ENCODE assay signal across 8 cellular contexts in genomic region chr1:201493757-201494617, GRCh38. TPM values are rescaled to one million over a fixed set of nuclear protein-coding genes. Genes with fewer than 3 reads are reported as not detected.
DNase-seq lines count a peak whose midpoint lies in the region; ATAC-seq and TF ChIP-seq lines count a peak whose summit lies in the region.

No MANE protein-coding gene starts in this region.

- H3K9me3 ChIP-seq in cardiac muscle cell (ENCODE audit: low read depth) = no peaks in the 10 kb centered on the region

- no peaks in the 10 kb centered on the region for H3K36me3 ChIP-seq in cardiac muscle cell

- no peak overlapping the region for H3K4me3 Mint-ChIP-seq in activated naive CD8-positive, alpha-beta T cell treated with anti-CD3 and anti-CD28 coated beads, Interleukin-2, amount 10 ng/mL, durations not matched to agents 7 days and 5 days
- no peak overlapping the region for H3K4me3 Mint-ChIP-seq in activated naive CD8-positive, alpha-beta T cell treated with anti-CD3 and anti-CD28 coated beads, Interleukin-2, amount 50 U/mL, for 24 hours
- H3K4me3 Mint-ChIP-seq in osteocyte (ENCODE audit: unreplicated experiment) = no peak overlapping the region

- H3K4me3 ChIP-seq in cardiac muscle cell = no peak overlapping the region

- H3K4me1 ChIP-seq in cardiac muscle cell (ENCODE audit: low read depth) = peaks cover 73% of the 10 kb centered on the region

- no peaks in the 10 kb centered on the region for H3K27me3 Mint-ChIP-seq in activated naive CD8-positive, alpha-beta T cell treated with anti-CD3 and anti-CD28 coated beads, Interleukin-2, amount 10 ng/mL, durations not matched to agents 7 days and 5 days
- no peaks in the 10 kb centered on the region for H3K27me3 Mint-ChIP-seq in activated naive CD8-positive, alpha-beta T cell treated with anti-CD3 and anti-CD28 coated beads, Interleukin-2, amount 50 U/mL, for 24 hours
- H3K27me3 Mint-ChIP-seq in osteocyte (ENCODE audit: unreplicated experiment) = no peaks in the 10 kb centered on the region

- peaks cover 1% of the 10 kb centered on the region for H3K9me3 Mint-ChIP-seq in activated naive CD8-positive, alpha-beta T cell treated with anti-CD3 and anti-CD28 coated beads, Interleukin-2, amount 10 ng/mL, durations not matched to agents 7 days and 5 days
- H3K9me3 Mint-ChIP-seq in activated naive CD8-positive, alpha-beta T cell treated with anti-CD3 and anti-CD28 coated beads, Interleukin-2, amount 50 U/mL, for 24 hours = no peaks in the 10 kb centered on the region
- no peaks in the 10 kb centered on the region for H3K9me3 Mint-ChIP-seq in osteocyte (ENCODE audit: unreplicated experiment)

- H3K36me3 Mint-ChIP-seq in activated naive CD8-positive, alpha-beta T cell treated with anti-CD3 and anti-CD28 coated beads, Interleukin-2, amount 10 ng/mL, durations not matched to agents 7 days and 5 days = peaks cover 23% of the 10 kb centered on the region
- H3K36me3 Mint-ChIP-seq in activated naive CD8-positive, alpha-beta T cell treated with anti-CD3 and anti-CD28 coated beads, Interleukin-2, amount 50 U/mL, for 24 hours (ENCODE audit: low read depth) = peaks cover 32% of the 10 kb centered on the region
- no peaks in the 10 kb centered on the region for H3K36me3 Mint-ChIP-seq in osteocyte (ENCODE audit: unreplicated experiment)

- no peak for TF ChIP-seq CTCF in cardiac muscle cell (IDR thresholded peaks at IDR 0.05; ENCODE audit: low read depth, low read length)
- no peak for TF ChIP-seq CTCF in osteocyte (IDR thresholded peaks at IDR 0.05)

- H3K27ac ChIP-seq in cardiac muscle cell = peak overlapping the region; percentile 97

- POLR2A ChIA-PET in activated naive CD8-positive, alpha-beta T cell treated with anti-CD3 and anti-CD28 coated beads, Interleukin-2, amount 10 ng/mL, durations not matched to agents 7 days and 5 days (lab: Charles Lee) = no interaction called here

- peak overlapping the region; percentile 2 for H3K27ac Mint-ChIP-seq in activated naive CD8-positive, alpha-beta T cell treated with anti-CD3 and anti-CD28 coated beads, Interleukin-2, amount 10 ng/mL, durations not matched to agents 7 days and 5 days
- H3K27ac Mint-ChIP-seq in activated naive CD8-positive, alpha-beta T cell treated with anti-CD3 and anti-CD28 coated beads, Interleukin-2, amount 50 U/mL, for 24 hours = no peak overlapping the region
- H3K27ac Mint-ChIP-seq in osteocyte (ENCODE audit: unreplicated experiment) = peak overlapping the region; percentile 60

- H3K27me3 ChIP-seq in cardiac muscle cell = no peaks in the 10 kb centered on the region

- no peak for ATAC-seq in activated naive CD8-positive, alpha-beta T cell treated with anti-CD3 and anti-CD28 coated beads, Interleukin-2, amount 10 ng/mL, durations not matched to agents 7 days and 5 days (ENCODE audit: low read depth)
- ATAC-seq in activated naive CD8-positive, alpha-beta T cell treated with anti-CD3 and anti-CD28 coated beads, Interleukin-2, amount 50 U/mL, for 24 hours = no peak
- ATAC-seq in HG03039 (IDR thresholded peaks at IDR 0.05; ENCODE audit: unreplicated experiment) = no peak

- no peak for DNase-seq in activated naive CD8-positive, alpha-beta T cell treated with anti-CD3 and anti-CD28 coated beads, Interleukin-2, amount 10 ng/mL, durations not matched to agents 7 days and 5 days
- DNase-seq in activated naive CD8-positive, alpha-beta T cell treated with anti-CD3 and anti-CD28 coated beads, Interleukin-2, amount 50 U/mL, for 24 hours = no peak
- DNase-seq in cardiac muscle cell (ENCODE audit: low read depth in 1 of 2, low spot score in 1 of 2) (peak; percentile 75 to 89), osteocyte (ENCODE audit: extremely low spot score, unreplicated experiment) (no peak), anterior cingulate cortex (lab: John Stamatoyannopoulos, UW) (no peak), NCI-H2227 (lab: John Stamatoyannopoulos, UW; ENCODE audit: unreplicated experiment) (no peak), GM03348 (ENCODE audit: low spot score) (no peak)

- H3K4me1 Mint-ChIP-seq in activated naive CD8-positive, alpha-beta T cell treated with anti-CD3 and anti-CD28 coated beads, Interleukin-2, amount 10 ng/mL, durations not matched to agents 7 days and 5 days = peaks cover 7% of the 10 kb centered on the region
- no peaks in the 10 kb centered on the region for H3K4me1 Mint-ChIP-seq in activated naive CD8-positive, alpha-beta T cell treated with anti-CD3 and anti-CD28 coated beads, Interleukin-2, amount 50 U/mL, for 24 hours
- peaks cover 60% of the 10 kb centered on the region for H3K4me1 Mint-ChIP-seq in osteocyte (ENCODE audit: unreplicated experiment)

RNA-seq across cellular contexts. Expression of gene CSRP1, which starts 12.9 kb away (rescaled TPM):
- 10 to 100 TPM; 61.2 to 66.0 TPM for total RNA-seq in activated naive CD8-positive, alpha-beta T cell treated with anti-CD3 and anti-CD28 coated beads, Interleukin-2, amount 10 ng/mL, durations not matched to agents 7 days and 5 days
- total RNA-seq in cardiac muscle cell (135 and 174 TPM in 2 replicates), osteocyte (0.56 and 1.6 TPM in 2 replicates)
- 76.4 and 78.9 TPM in 2 replicates for polyA plus RNA-seq in cardiac muscle cell

RNA-seq across cellular contexts. Expression of gene PHLDA3, which starts 25.0 kb away (rescaled TPM):
- total RNA-seq in activated naive CD8-positive, alpha-beta T cell treated with anti-CD3 and anti-CD28 coated beads, Interleukin-2, amount 10 ng/mL, durations not matched to agents 7 days and 5 days = 10 to 100 TPM; 11.3 to 13.2 TPM
- total RNA-seq in cardiac muscle cell = 54.4 and 61.5 TPM in 2 replicates
- 57.3 and 69.1 TPM in 2 replicates for polyA plus RNA-seq in cardiac muscle cell
- 50.6 and 55.5 TPM in 2 replicates for total RNA-seq in osteocyte

RNA-seq across cellular contexts. Expression of gene NAV1, which starts 44.9 kb away (rescaled TPM):
- total RNA-seq in activated naive CD8-positive, alpha-beta T cell treated with anti-CD3 and anti-CD28 coated beads, Interleukin-2, amount 10 ng/mL, durations not matched to agents 7 days and 5 days = 1 to 10 TPM; 2.5 to 3.2 TPM
- total RNA-seq in cardiac muscle cell (113 and 151 TPM in 2 replicates), osteocyte (286 and 288 TPM in 2 replicates)
- 99.0 and 127 TPM in 2 replicates for polyA plus RNA-seq in cardiac muscle cell

Comparison
In these comparisons a context has a peak if more than half of its experiments do, and no peak if none do; other contexts are left out.
1. DNase-seq: peak in cardiac muscle cell (2 of 2); none in activated naive CD8-positive, alpha-beta T cell treated with anti-CD3 and anti-CD28 coated beads, Interleukin-2, amount 10 ng/mL, durations not matched to agents 7 days and 5 days (single experiment), activated naive CD8-positive, alpha-beta T cell treated with anti-CD3 and anti-CD28 coated beads, Interleukin-2, amount 50 U/mL, for 24 hours (single experiment), osteocyte (single experiment), anterior cingulate cortex (0 of 58), NCI-H2227 (single experiment) and GM03348 (single experiment).
2. RNA of gene CSRP1, which starts 12.9 kb away (total RNA-seq): 135 to 174 TPM in cardiac muscle cell and 61.2 to 66.0 TPM in activated naive CD8-positive, alpha-beta T cell treated with anti-CD3 and anti-CD28 coated beads, Interleukin-2, amount 10 ng/mL, durations not matched to agents 7 days and 5 days; 0.56 to 1.6 TPM in osteocyte; every median in the first group is over 10 times any median in the second.
3. RNA of gene NAV1, which starts 44.9 kb away (total RNA-seq): 286 to 288 TPM in osteocyte and 113 to 151 TPM in cardiac muscle cell; 2.5 to 3.2 TPM in activated naive CD8-positive, alpha-beta T cell treated with anti-CD3 and anti-CD28 coated beads, Interleukin-2, amount 10 ng/mL, durations not matched to agents 7 days and 5 days; every median in the first group is over 10 times any median in the second.